ENCODE assay signal across 1 cellular context in genomic region chr16:56423584-56424403, GRCh38.
TF ChIP-seq lines count a peak whose summit lies in the region.

No MANE protein-coding gene starts in this region.

TF ChIP-seq in endothelial cell of umbilical vein, 7 proteins besides CTCF, POLR2A, EP300 and RAD21 (continued from another document):
- TF ChIP-seq JUN (IDR thresholded peaks at IDR 0.05; ENCODE audit: borderline replicate concordance, insufficient read depth, insufficient read length, low read depth), result no peak
- peak; percentile 68 for TF ChIP-seq GATA2 (IDR thresholded peaks at IDR 0.05; ENCODE audit: insufficient read depth, insufficient read length, low read depth, low read length)
- TF ChIP-seq FOS (IDR thresholded peaks at IDR 0.05; ENCODE audit: borderline replicate concordance, insufficient read depth, low read length), result no peak
